9 cellular contexts compared by ENCODE assay signal in genomic region chr2:86249176-86249842, GRCh38. TPM values are rescaled to one million over a fixed set of nuclear protein-coding genes. Genes with fewer than 3 reads are reported as not detected.
DNase-seq lines count a peak whose midpoint lies in the region; ATAC-seq, FAIRE-seq and TF ChIP-seq lines count a peak whose summit lies in the region.
"Had no signal": no experiment of that assay in that cellular context is flagged by ENCODE, and none has a peak within 500 bp of the region (broad histone marks: within the 10 kb centered on the region; RNA-seq: fewer than 3 reads in every experiment).

No MANE protein-coding gene starts in this region.

- H3K4me3 Mint-ChIP-seq in CD8-positive, alpha-beta memory T cell = no peak overlapping the region

- POLR2A ChIA-PET in HepG2 (lab: Yijun Ruan, JAX) = no interaction called here
- POLR2A ChIA-PET in PC-9 (lab: Charles Lee; ENCODE audit: unreplicated experiment) = no interaction called here
- POLR2A ChIA-PET in CD8-positive, alpha-beta memory T cell (lab: Charles Lee) = no interaction called here

- no peaks in the 10 kb centered on the region for H4K20me1 ChIP-seq in HepG2 (ENCODE audit: insufficient read depth, low read length)
- H4K20me1 ChIP-seq in PC-9 (ENCODE audit: insufficient read depth) = no peaks in the 10 kb centered on the region

- H3K9me3 ChIP-seq in HepG2 (ENCODE audit: low read length) (no peaks in the 10 kb centered on the region), right lobe of liver (no peaks in the 10 kb centered on the region), pancreas (no peaks in the 10 kb centered on the region), PC-9 (ENCODE audit: insufficient read depth, low read depth) (no peaks in the 10 kb centered on the region)
- no peaks in the 10 kb centered on the region for H3K9me3 ChIP-seq in CD8-positive, alpha-beta memory T cell (ENCODE audit: low read length)

- no peaks in the 10 kb centered on the region for H3F3A ChIP-seq in PC-9 (ENCODE audit: insufficient read depth, low read depth)

- no peak for TF ChIP-seq RAD21 in HepG2 (CRISPR knock-in tag; IDR thresholded peaks at IDR 0.05)

- no peak overlapping the region for H3K27ac Mint-ChIP-seq in CD8-positive, alpha-beta memory T cell

- TF ChIP-seq CTCF in HepG2 (CRISPR knock-in tag; IDR thresholded peaks at IDR 0.05) (no peak), right lobe of liver (IDR thresholded peaks at IDR 0.05) (no peak), pancreas (IDR thresholded peaks at IDR 0.05) (no peak), PC-9 (conservative IDR thresholded peaks at IDR 0.05) (no peak)

- H3K27me3 ChIP-seq in HepG2 (ENCODE audit: control insufficient read depth in 1 of 2, insufficient read depth in 2 of 2, low read length in 2 of 2) (peaks cover 3 to 13% of the 10 kb centered on the region in 2 experiments), right lobe of liver (no peaks in the 10 kb centered on the region), pancreas (no peaks in the 10 kb centered on the region), PC-9 (ENCODE audit: insufficient read depth, low read depth) (no peaks in the 10 kb centered on the region; the same call in 1 of the 2 replicates)
- no peaks in the 10 kb centered on the region for H3K27me3 ChIP-seq in CD8-positive, alpha-beta memory T cell (ENCODE audit: insufficient read depth, low read length, poor library complexity, severe bottlenecking)

- ATAC-seq in HepG2 (no peak), right lobe of liver (no peak), pancreas (peak in 3 of 4 donors; percentile 36 to 82 (median 55))

- no peak overlapping the region for H3K9ac ChIP-seq in HepG2 (ENCODE audit: insufficient read depth, low read depth, low read length)

- intact Hi-C loops in HepG2 (cut with micrococcal nuclease; ENCODE audit: unreplicated experiment) (no loop called here), right lobe of liver (cut with DNase I) (no loop called here), pancreas (cut with DNase I) (no loop called here), PC-9 (cut with micrococcal nuclease; ENCODE audit: unreplicated experiment) (no loop called here)

- H3K36me3 ChIP-seq in HepG2 (replicated peaks in 1 of 2; ENCODE audit: control insufficient read depth in 1 of 2, insufficient read depth in 2 of 2, low read length in 2 of 2) (no peaks in the 10 kb centered on the region), right lobe of liver (no peaks in the 10 kb centered on the region), pancreas (no peaks in the 10 kb centered on the region), PC-9 (ENCODE audit: low read depth) (no peaks in the 10 kb centered on the region)
- no peaks in the 10 kb centered on the region for H3K36me3 ChIP-seq in CD8-positive, alpha-beta memory T cell (ENCODE audit: insufficient read depth, low read length)

- H3K36me3 Mint-ChIP-seq in CD8-positive, alpha-beta memory T cell = no peaks in the 10 kb centered on the region

- no peak overlapping the region for H3K4me2 ChIP-seq in HepG2 (ENCODE audit: low read depth, low read length)
- H3K4me2 ChIP-seq in PC-9 = no peak overlapping the region

- TF ChIP-seq EP300 in HepG2 (IDR thresholded peaks at IDR 0.05; ENCODE audit: low read depth in 2 of 2, low read length in 2 of 2) (no peak), HepG2 (CRISPR knock-in tag; IDR thresholded peaks at IDR 0.05; ENCODE audit: borderline replicate concordance) (no peak)

- H3K9me2 ChIP-seq in PC-9 (ENCODE audit: insufficient read depth) = no peaks in the 10 kb centered on the region

- CTCF ChIA-PET in HepG2 (lab: Yijun Ruan, JAX; ENCODE audit: low intra/inter-chr PET ratio, low total read pairs) (no interaction called here), PC-9 (lab: Charles Lee) (interaction anchor here (0.7 kb wide), 1 partner anchor 24 kb away, joined by 5 read pairs; no protein-coding TSS in a partner anchor)
- CTCF ChIA-PET in CD8-positive, alpha-beta memory T cell (lab: Charles Lee) = no interaction called here

- FAIRE-seq in HepG2 (lab: Jason Lieb, UNC) (no peak), pancreas (lab: Jason Lieb, UNC) (no peak)
- FAIRE-seq: G401.6 had no signal

- H3K27ac ChIP-seq in HepG2 (ENCODE audit: extremely low read length, insufficient read depth, low read length) (no peak overlapping the region), right lobe of liver (no peak overlapping the region), pancreas (no peak overlapping the region), PC-9 (no peak overlapping the region), caudate nucleus (ENCODE audit: low read depth, low read length) (no peak overlapping the region)
- no peak overlapping the region for H3K27ac ChIP-seq in CD8-positive, alpha-beta memory T cell (ENCODE audit: low read depth, low read length)

- in situ Hi-C loops in HepG2 (cut with HindIII; ENCODE audit: extremely low pct_ligation_motif_present, low pct_unique_long_range_greater_than_20kb) = no loop called here

- H3K4me3 ChIP-seq in HepG2 (replicated peaks in 1 of 3; ENCODE audit: insufficient read depth in 1 of 3, low read depth in 2 of 3, low read length in 3 of 3) (no peak overlapping the region), right lobe of liver (no peak overlapping the region), pancreas (no peak overlapping the region), PC-9 (no peak overlapping the region)
- no peak overlapping the region for H3K4me3 ChIP-seq in CD8-positive, alpha-beta memory T cell (ENCODE audit: low read length)

- no peak for TF ChIP-seq POLR2A in HepG2 (IDR thresholded peaks at IDR 0.05; ENCODE audit: insufficient read depth in 1 of 2, low read depth in 2 of 2, low read length in 2 of 2)
- no peak for TF ChIP-seq POLR2A in right lobe of liver (IDR thresholded peaks at IDR 0.05)

- no peaks in the 10 kb centered on the region for H3K9me3 Mint-ChIP-seq in CD8-positive, alpha-beta memory T cell

- no peak for DNase-seq in HepG2 (ENCODE audit: low spot score)
- no peak for DNase-seq in right lobe of liver
- DNase-seq in M059J (ENCODE audit: low read depth) = peak; percentile 92
- DNase-seq in astrocyte of the hippocampus (ENCODE audit: low read depth, low spot score) = peak; percentile 85
- DNase-seq in pancreas = no peak
- no peak for DNase-seq in PC-9
- DNase-seq in CD8-positive, alpha-beta memory T cell = no peak
- DNase-seq in caudate nucleus (lab: John Stamatoyannopoulos, UW) = no peak

- 47% methylated on average over 6 of the region's 6 CpGs for WGBS in HepG2 (ENCODE audit: low lambda C conversion rate)
- 41% methylated on average over 2 of the region's 6 CpGs for WGBS in right lobe of liver (ENCODE audit: insufficient coverage, low coverage, low lambda C conversion rate, missing lambda C conversion rate)
- 89 to 95% methylated on average over 6 of the region's 6 CpGs for WGBS in pancreas, 2 donors

- BruUV-seq in HepG2 (replicated peaks; lab: Mats Ljungman, UMichigan) (no TSS peak), PC-9 (replicated peaks; lab: Mats Ljungman, UMichigan) (no TSS peak)

- no peaks in the 10 kb centered on the region for H3K4me1 Mint-ChIP-seq in CD8-positive, alpha-beta memory T cell

- H3K79me2 ChIP-seq in HepG2 (ENCODE audit: insufficient read depth, low read length) (no peaks in the 10 kb centered on the region), PC-9 (ENCODE audit: low read depth) (no peaks in the 10 kb centered on the region)

- no peak overlapping the region for H2AFZ ChIP-seq in HepG2 (ENCODE audit: low read length)
- H2AFZ ChIP-seq in PC-9 = no peak overlapping the region

- peaks cover 26% of the 10 kb centered on the region for H3K4me1 ChIP-seq in HepG2 (ENCODE audit: insufficient read depth, low read length)
- no peaks in the 10 kb centered on the region for H3K4me1 ChIP-seq in right lobe of liver
- H3K4me1 ChIP-seq in pancreas = peaks cover 0 to 3% (median 0%) of the 10 kb centered on the region in 3 donors
- H3K4me1 ChIP-seq in PC-9 (replicated peaks; ENCODE audit: insufficient read depth) = no peaks in the 10 kb centered on the region
- H3K4me1 ChIP-seq in CD8-positive, alpha-beta memory T cell (ENCODE audit: insufficient read depth, low read length) = no peaks in the 10 kb centered on the region

- H3K27me3 Mint-ChIP-seq in CD8-positive, alpha-beta memory T cell = peaks cover 7 to 17% of the 10 kb centered on the region in 2 donors

RNA-seq across cellular contexts. Expression of gene MRPL35, which starts 50.1 kb away (rescaled TPM):
- total RNA-seq in HepG2 (2016; rRNA removed; fragmentation: Illumina TruSeq; extraction: Trizol) = 97.1 and 152 TPM in 2 replicates
- 25.4 and 27.6 TPM in 2 replicates for total RNA-seq in HepG2 (2016; cell fraction: cytosol; rRNA removed; fragmentation: Illumina TruSeq; extraction: Trizol; ENCODE audit: low read depth)
- total RNA-seq in HepG2 (2016; cell fraction: insoluble cytoplasmic fraction; rRNA removed; fragmentation: Illumina TruSeq; extraction: Trizol) = 97.8 and 161 TPM in 2 replicates
- total RNA-seq in HepG2 (2016; cell fraction: membrane; rRNA removed; fragmentation: Illumina TruSeq; extraction: Trizol) = 21.6 and 28.9 TPM in 2 replicates
- 35.9 and 40.2 TPM in 2 replicates for total RNA-seq in HepG2 (2016; cell fraction: nucleus; rRNA removed; fragmentation: Illumina TruSeq; extraction: Trizol)
- polyA plus RNA-seq in HepG2 (2011; rRNA removed) = 80.5 and 86.1 TPM in 2 replicates
- 62.3 and 68.7 TPM in 2 replicates for polyA plus RNA-seq in HepG2 (2011; cell fraction: cytosol; rRNA removed)
- polyA plus RNA-seq in HepG2 (2011; cell fraction: nucleus; rRNA removed) = 40.2 and 46.3 TPM in 2 replicates
- polyA plus RNA-seq in HepG2 (2012) = 31.5 and 48.9 TPM in 2 replicates
- polyA plus RNA-seq in HepG2 (2016; cell fraction: cytosol; fragmentation: Illumina TruSeq; extraction: Trizol; ENCODE audit: low read depth) = 21.8 and 23.1 TPM in 2 replicates
- 148 and 150 TPM in 2 replicates for polyA plus RNA-seq in HepG2 (2016; cell fraction: insoluble cytoplasmic fraction; fragmentation: Illumina TruSeq; extraction: Trizol; ENCODE audit: low read depth)
- 17.2 and 19.6 TPM in 2 replicates for polyA plus RNA-seq in HepG2 (2016; cell fraction: membrane; fragmentation: Illumina TruSeq; extraction: Trizol; ENCODE audit: low read depth)
- polyA plus RNA-seq in HepG2 (2016; cell fraction: nucleus; fragmentation: Illumina TruSeq; extraction: Trizol; ENCODE audit: insufficient read depth, low read depth) = 55.3 and 64.5 TPM in 2 replicates
- polyA minus RNA-seq in HepG2 (2011; rRNA and poly(A)+ RNA removed; ENCODE audit: low replicate concordance) = 143 and 152 TPM in 2 replicates
- 21.9 and 30.4 TPM in 2 replicates for polyA minus RNA-seq in HepG2 (2011; cell fraction: cytosol; rRNA and poly(A)+ RNA removed)
- 27.9 and 35.1 TPM in 2 replicates for polyA minus RNA-seq in HepG2 (2011; cell fraction: nucleus; rRNA and poly(A)+ RNA removed)
- 10 to 100 TPM; 21.1 to 42.2 (median 24.1) TPM for total RNA-seq in right lobe of liver
- 48.7 and 57.2 TPM in 2 replicates for total RNA-seq in M059J (2014; rRNA removed; shearing (Covaris generic))
- 10 to 100 TPM in 4 of 6 donors, 1 to 10 TPM in 2; 6.1 to 17.5 (median 13.9) TPM for total RNA-seq in pancreas
- polyA plus RNA-seq in pancreas = 10 to 100 TPM in 1 of 2 donors, 1 to 10 TPM in 1; 9.1 to 12.0 TPM
- 25.2 and 28.1 TPM in 2 replicates for total RNA-seq in PC-9 (2021)
- 10 to 100 TPM; 86.5 to 89.9 TPM for total RNA-seq in CD8-positive, alpha-beta memory T cell
- polyA plus RNA-seq in CD8-positive, alpha-beta memory T cell = 27.1 TPM

RNA-seq across cellular contexts. Expression of gene IMMT, which starts 54.0 kb away (rescaled TPM):
- total RNA-seq in HepG2 (2016; rRNA removed; fragmentation: Illumina TruSeq; extraction: Trizol) (119 and 174 TPM in 2 replicates), right lobe of liver (10 to 100 TPM; 48.9 to 56.9 (median 52.5) TPM), pancreas (10 to 100 TPM; 28.7 to 44.5 (median 38.2) TPM), PC-9 (2021) (108 and 114 TPM in 2 replicates)
- total RNA-seq in HepG2 (2016; cell fraction: cytosol; rRNA removed; fragmentation: Illumina TruSeq; extraction: Trizol; ENCODE audit: low read depth) = 15.3 and 18.4 TPM in 2 replicates
- 120 and 173 TPM in 2 replicates for total RNA-seq in HepG2 (2016; cell fraction: insoluble cytoplasmic fraction; rRNA removed; fragmentation: Illumina TruSeq; extraction: Trizol)
- total RNA-seq in HepG2 (2016; cell fraction: membrane; rRNA removed; fragmentation: Illumina TruSeq; extraction: Trizol) = 33.8 and 38.5 TPM in 2 replicates
- total RNA-seq in HepG2 (2016; cell fraction: nucleus; rRNA removed; fragmentation: Illumina TruSeq; extraction: Trizol) = 77.7 and 86.2 TPM in 2 replicates
- polyA plus RNA-seq in HepG2 (2011; rRNA removed) (52.3 and 63.5 TPM in 2 replicates), pancreas (10 to 100 TPM; 18.1 to 39.3 TPM)
- polyA plus RNA-seq in HepG2 (2011; cell fraction: cytosol; rRNA removed) = 44.9 and 51.8 TPM in 2 replicates
- polyA plus RNA-seq in HepG2 (2011; cell fraction: nucleus; rRNA removed) = 33.6 and 36.1 TPM in 2 replicates
- 82.6 and 99.8 TPM in 2 replicates for polyA plus RNA-seq in HepG2 (2012)
- polyA plus RNA-seq in HepG2 (2016; cell fraction: cytosol; fragmentation: Illumina TruSeq; extraction: Trizol; ENCODE audit: low read depth) = 12.7 and 14.4 TPM in 2 replicates
- polyA plus RNA-seq in HepG2 (2016; cell fraction: insoluble cytoplasmic fraction; fragmentation: Illumina TruSeq; extraction: Trizol; ENCODE audit: low read depth) = 192 and 195 TPM in 2 replicates
- polyA plus RNA-seq in HepG2 (2016; cell fraction: membrane; fragmentation: Illumina TruSeq; extraction: Trizol; ENCODE audit: low read depth) = 23.3 and 29.6 TPM in 2 replicates
- polyA plus RNA-seq in HepG2 (2016; cell fraction: nucleus; fragmentation: Illumina TruSeq; extraction: Trizol; ENCODE audit: insufficient read depth, low read depth) = 110 TPM in 2 replicates
- 58.1 and 76.7 TPM in 2 replicates for polyA minus RNA-seq in HepG2 (2011; rRNA and poly(A)+ RNA removed; ENCODE audit: low replicate concordance)
- 66.1 and 82.3 TPM in 2 replicates for polyA minus RNA-seq in HepG2 (2011; cell fraction: cytosol; rRNA and poly(A)+ RNA removed)
- polyA minus RNA-seq in HepG2 (2011; cell fraction: nucleus; rRNA and poly(A)+ RNA removed) = 88.0 and 90.4 TPM in 2 replicates
- 50.5 and 68.6 TPM in 2 replicates for total RNA-seq in M059J (2014; rRNA removed; shearing (Covaris generic))
- 100 to 1,000 TPM; 147 to 149 TPM for total RNA-seq in CD8-positive, alpha-beta memory T cell
- 65.7 TPM for polyA plus RNA-seq in CD8-positive, alpha-beta memory T cell

Comparison
In these comparisons a context has a peak if more than half of its experiments do, and no peak if none do; other contexts are left out.
1. ATAC-seq: peak in pancreas (3 of 4); none in HepG2 (single experiment) and right lobe of liver (0 of 4).
2. DNase-seq: peak in M059J (single experiment) and astrocyte of the hippocampus (single experiment); none in HepG2 (single experiment), right lobe of liver (0 of 3), pancreas (0 of 6), PC-9 (0 of 2), CD8-positive, alpha-beta memory T cell (0 of 5) and caudate nucleus (0 of 61).